In genomic region chr9:1050125-1050895, GRCh38 we compare ENCODE assay signal across 8 cellular contexts. TPM values are rescaled to one million over a fixed set of nuclear protein-coding genes. Genes with fewer than 3 reads are reported as not detected.
DNase-seq lines count a peak whose midpoint lies in the region; ATAC-seq and TF ChIP-seq lines count a peak whose summit lies in the region.

Gene DMRT2, plus strand, starts transcription at chr9:1050357. Its CDS starts 1,257 bp downstream, at chr9:1051614.

- H3K9me3 Mint-ChIP-seq in CD14-positive monocyte (peaks cover 3 to 68% (median 43%) of the 10 kb centered on the region in 7 donors), neural crest cell (no peaks in the 10 kb centered on the region)
- no peaks in the 10 kb centered on the region for H3K9me3 Mint-ChIP-seq in activated naive CD4-positive, alpha-beta T cell treated with anti-CD3 and anti-CD28 coated beads, Interleukin-2, amount 50 U/mL, for 72 hours

- TF ChIP-seq CTCF in CD14-positive monocyte (IDR thresholded peaks at IDR 0.05) (no peak), neural crest cell (conservative IDR thresholded peaks at IDR 0.05) (peak; percentile 29)

- H3K27me3 Mint-ChIP-seq in CD14-positive monocyte (ENCODE audit: low read depth in 3 of 3) = peaks cover 96 to 98% (median 98%) of the 10 kb centered on the region in 3 donors
- peaks cover 96% of the 10 kb centered on the region for H3K27me3 Mint-ChIP-seq in neural crest cell (ENCODE audit: low read depth)

- H3K36me3 Mint-ChIP-seq in CD14-positive monocyte (peaks cover 13 to 22% of the 10 kb centered on the region in 2 donors), neural crest cell (ENCODE audit: low read depth) (no peaks in the 10 kb centered on the region)
- H3K36me3 Mint-ChIP-seq in activated naive CD4-positive, alpha-beta T cell treated with anti-CD3 and anti-CD28 coated beads, Interleukin-2, amount 50 U/mL, for 72 hours = peaks cover 37 to 52% of the 10 kb centered on the region in 2 donors

- ATAC-seq in GM19438 (IDR thresholded peaks at IDR 0.05; ENCODE audit: low read depth, unreplicated experiment) = peak; percentile 84
- ATAC-seq in activated naive CD4-positive, alpha-beta T cell treated with anti-CD3 and anti-CD28 coated beads, Interleukin-2, amount 50 U/mL, for 72 hours = peak; percentile 67 to 84

- DNase-seq in CD14-positive monocyte (ENCODE audit: low spot score) = no peak
- peak; percentile 88 for DNase-seq in NCI-H128 (lab: John Stamatoyannopoulos, UW; ENCODE audit: unreplicated experiment)
- peak in 1 of 2 donors; percentile 45 for DNase-seq in activated naive CD4-positive, alpha-beta T cell treated with anti-CD3 and anti-CD28 coated beads, Interleukin-2, amount 50 U/mL, for 72 hours (ENCODE audit: low spot score in 2 of 2)
- DNase-seq in globus pallidus (ENCODE audit: low spot score) = peak; percentile 96
- peak; percentile 65 for DNase-seq in neural crest cell (ENCODE audit: low read depth, low spot score)
- DNase-seq in DMS79 (lab: John Stamatoyannopoulos, UW) = no peak
- DNase-seq in NCI-H1930 (lab: John Stamatoyannopoulos, UW) = no peak

- H3K27ac Mint-ChIP-seq in CD14-positive monocyte (peak within 1 kb of the TSS in 1 of 7 donors; percentile 18), neural crest cell (ENCODE audit: unreplicated experiment) (no peak within 1 kb of the TSS)
- peak within 1 kb of the TSS in 1 of 2 donors; percentile 69 for H3K27ac Mint-ChIP-seq in activated naive CD4-positive, alpha-beta T cell treated with anti-CD3 and anti-CD28 coated beads, Interleukin-2, amount 50 U/mL, for 72 hours

- peaks cover 64% of the 10 kb centered on the region for H3K4me1 Mint-ChIP-seq in CD14-positive monocyte
- H3K4me1 Mint-ChIP-seq in neural crest cell = peaks cover 19% of the 10 kb centered on the region

- intact Hi-C loops in CD14-positive monocyte (cut with micrococcal nuclease) = no loop called here

- peak within 1 kb of the TSS; percentile 56 to 99 for H3K4me3 Mint-ChIP-seq in CD14-positive monocyte
- H3K4me3 Mint-ChIP-seq in neural crest cell = peak within 1 kb of the TSS; percentile 75

RNA-seq across cellular contexts. Expression of gene DMRT2, which starts in this region (rescaled TPM):
- not detected for polyA plus RNA-seq in CD14-positive monocyte
- total RNA-seq in activated naive CD4-positive, alpha-beta T cell treated with anti-CD3 and anti-CD28 coated beads, Interleukin-2, amount 50 U/mL, for 72 hours = not detected
- total RNA-seq in neural crest cell = 0.49 and 0.55 TPM in 2 replicates

Comparison
In these comparisons a context has a peak if more than half of its experiments do, and no peak if none do; other contexts are left out.
1. Peak in ATAC-seq in activated naive CD4-positive, alpha-beta T cell treated with anti-CD3 and anti-CD28 coated beads, Interleukin-2, amount 50 U/mL, for 72 hours; RNA of the gene not detected or under 1 TPM.
2. Peak in DNase-seq in neural crest cell; RNA of the gene not detected or under 1 TPM.
3. DNase-seq: peak in NCI-H128 (single experiment) and globus pallidus (single experiment); none in CD14-positive monocyte (single experiment), DMS79 (single experiment) and NCI-H1930 (0 of 2).